ENCODE assay signal across 1 cellular context in the genomic region with DNA sequence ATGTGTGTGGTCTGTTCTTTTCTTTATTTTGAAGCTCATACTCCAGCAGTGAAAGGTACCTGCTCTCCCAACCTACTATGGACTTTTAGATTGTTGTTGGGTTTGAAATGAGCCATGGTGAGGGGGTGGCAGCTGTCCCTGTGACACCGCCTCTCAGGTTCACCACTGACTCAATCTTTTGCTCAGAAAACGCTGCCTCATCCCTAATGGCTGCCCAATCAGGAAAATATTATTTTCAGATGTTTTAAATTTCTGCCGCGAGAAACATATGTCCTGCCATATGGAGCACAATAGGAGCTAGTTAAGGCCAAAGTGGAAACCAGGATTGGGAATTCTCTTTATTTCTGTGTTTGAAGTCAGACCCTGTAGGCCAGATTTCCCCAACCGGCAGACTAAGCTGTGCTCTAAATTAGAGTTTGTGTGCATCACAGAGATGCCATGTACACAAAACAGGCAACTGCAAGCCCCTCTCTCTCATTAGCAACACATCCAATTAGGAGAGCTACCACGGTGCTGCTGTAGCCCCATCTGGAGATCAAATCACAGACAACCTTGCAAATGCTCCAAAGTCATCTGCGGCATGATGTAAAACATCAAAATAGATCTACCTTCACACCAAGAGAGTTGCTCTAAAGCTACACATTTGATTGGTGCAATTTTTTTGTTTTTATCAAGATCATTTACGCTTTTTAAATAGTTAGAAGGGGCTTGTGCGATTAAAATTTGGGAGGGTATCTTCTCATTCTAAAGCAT.
A peak's percentile ranks its signal among the peaks of the same experiment; 100 is the strongest.
TF ChIP-seq lines count a peak whose summit lies in the region.

No MANE protein-coding gene starts in this region.

TF ChIP-seq in K562, 482 proteins besides CTCF, POLR2A, EP300 and RAD21 (continued from another document):
- no peak for TF ChIP-seq CHAMP1 (IDR thresholded peaks at IDR 0.05)
- TF ChIP-seq C11orf30 (IDR thresholded peaks at IDR 0.05; ENCODE audit: low read depth): peak; percentile 34; the same call in 1 of the 2 replicates
- TF ChIP-seq SNRNP70 (optimal IDR thresholded peaks at IDR 0.05; ENCODE audit: low read depth, low read length): no peak
- TF ChIP-seq, protein P1, sequence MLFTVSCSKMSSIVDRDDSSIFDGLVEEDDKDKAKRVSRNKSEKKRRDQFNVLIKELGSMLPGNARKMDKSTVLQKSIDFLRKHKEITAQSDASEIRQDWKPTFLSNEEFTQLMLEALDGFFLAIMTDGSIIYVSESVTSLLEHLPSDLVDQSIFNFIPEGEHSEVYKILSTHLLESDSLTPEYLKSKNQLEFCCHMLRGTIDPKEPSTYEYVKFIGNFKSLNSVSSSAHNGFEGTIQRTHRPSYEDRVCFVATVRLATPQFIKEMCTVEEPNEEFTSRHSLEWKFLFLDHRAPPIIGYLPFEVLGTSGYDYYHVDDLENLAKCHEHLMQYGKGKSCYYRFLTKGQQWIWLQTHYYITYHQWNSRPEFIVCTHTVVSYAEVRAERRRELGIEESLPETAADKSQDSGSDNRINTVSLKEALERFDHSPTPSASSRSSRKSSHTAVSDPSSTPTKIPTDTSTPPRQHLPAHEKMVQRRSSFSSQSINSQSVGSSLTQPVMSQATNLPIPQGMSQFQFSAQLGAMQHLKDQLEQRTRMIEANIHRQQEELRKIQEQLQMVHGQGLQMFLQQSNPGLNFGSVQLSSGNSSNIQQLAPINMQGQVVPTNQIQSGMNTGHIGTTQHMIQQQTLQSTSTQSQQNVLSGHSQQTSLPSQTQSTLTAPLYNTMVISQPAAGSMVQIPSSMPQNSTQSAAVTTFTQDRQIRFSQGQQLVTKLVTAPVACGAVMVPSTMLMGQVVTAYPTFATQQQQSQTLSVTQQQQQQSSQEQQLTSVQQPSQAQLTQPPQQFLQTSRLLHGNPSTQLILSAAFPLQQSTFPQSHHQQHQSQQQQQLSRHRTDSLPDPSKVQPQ (CRISPR knock-in tag; IDR thresholded peaks at IDR 0.05; ENCODE audit: borderline replicate concordance): no peak
- TF ChIP-seq SOX6 (IDR thresholded peaks at IDR 0.05): no peak
- no peak for TF ChIP-seq POLR3G (IDR thresholded peaks at IDR 0.05; ENCODE audit: extremely low read depth, insufficient read length, insufficient replicate concordance)
- TF ChIP-seq ZFPM2 (CRISPR knock-in tag; IDR thresholded peaks at IDR 0.05): no peak
- no peak for TF ChIP-seq NR2C2 (CRISPR knock-in tag; IDR thresholded peaks at IDR 0.05)
- TF ChIP-seq NR2C2 (tag; IDR thresholded peaks at IDR 0.05): no peak
- peak; percentile 57; the same call in 1 of the 2 replicates for TF ChIP-seq NFE2 (IDR thresholded peaks at IDR 0.05; ENCODE audit: low read depth)
- TF ChIP-seq NONO (IDR thresholded peaks at IDR 0.05; ENCODE audit: low read depth in 2 of 2, low read length in 1 of 2): no peak
- peak; percentile 70 for TF ChIP-seq EGR1 (conservative IDR thresholded peaks at IDR 0.05)
- TF ChIP-seq, protein P2, sequence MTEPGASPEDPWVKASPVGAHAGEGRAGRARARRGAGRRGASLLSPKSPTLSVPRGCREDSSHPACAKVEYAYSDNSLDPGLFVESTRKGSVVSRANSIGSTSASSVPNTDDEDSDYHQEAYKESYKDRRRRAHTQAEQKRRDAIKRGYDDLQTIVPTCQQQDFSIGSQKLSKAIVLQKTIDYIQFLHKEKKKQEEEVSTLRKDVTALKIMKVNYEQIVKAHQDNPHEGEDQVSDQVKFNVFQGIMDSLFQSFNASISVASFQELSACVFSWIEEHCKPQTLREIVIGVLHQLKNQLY (CRISPR knock-in tag; conservative IDR thresholded peaks at IDR 0.05): no peak
- TF ChIP-seq TCF7 (IDR thresholded peaks at IDR 0.05; ENCODE audit: borderline replicate concordance): no peak
- no peak for TF ChIP-seq MAFF (IDR thresholded peaks at IDR 0.05; ENCODE audit: low read length)
- TF ChIP-seq CBFA2T2 (conservative IDR thresholded peaks at IDR 0.05): no peak
- TF ChIP-seq, protein P3, sequence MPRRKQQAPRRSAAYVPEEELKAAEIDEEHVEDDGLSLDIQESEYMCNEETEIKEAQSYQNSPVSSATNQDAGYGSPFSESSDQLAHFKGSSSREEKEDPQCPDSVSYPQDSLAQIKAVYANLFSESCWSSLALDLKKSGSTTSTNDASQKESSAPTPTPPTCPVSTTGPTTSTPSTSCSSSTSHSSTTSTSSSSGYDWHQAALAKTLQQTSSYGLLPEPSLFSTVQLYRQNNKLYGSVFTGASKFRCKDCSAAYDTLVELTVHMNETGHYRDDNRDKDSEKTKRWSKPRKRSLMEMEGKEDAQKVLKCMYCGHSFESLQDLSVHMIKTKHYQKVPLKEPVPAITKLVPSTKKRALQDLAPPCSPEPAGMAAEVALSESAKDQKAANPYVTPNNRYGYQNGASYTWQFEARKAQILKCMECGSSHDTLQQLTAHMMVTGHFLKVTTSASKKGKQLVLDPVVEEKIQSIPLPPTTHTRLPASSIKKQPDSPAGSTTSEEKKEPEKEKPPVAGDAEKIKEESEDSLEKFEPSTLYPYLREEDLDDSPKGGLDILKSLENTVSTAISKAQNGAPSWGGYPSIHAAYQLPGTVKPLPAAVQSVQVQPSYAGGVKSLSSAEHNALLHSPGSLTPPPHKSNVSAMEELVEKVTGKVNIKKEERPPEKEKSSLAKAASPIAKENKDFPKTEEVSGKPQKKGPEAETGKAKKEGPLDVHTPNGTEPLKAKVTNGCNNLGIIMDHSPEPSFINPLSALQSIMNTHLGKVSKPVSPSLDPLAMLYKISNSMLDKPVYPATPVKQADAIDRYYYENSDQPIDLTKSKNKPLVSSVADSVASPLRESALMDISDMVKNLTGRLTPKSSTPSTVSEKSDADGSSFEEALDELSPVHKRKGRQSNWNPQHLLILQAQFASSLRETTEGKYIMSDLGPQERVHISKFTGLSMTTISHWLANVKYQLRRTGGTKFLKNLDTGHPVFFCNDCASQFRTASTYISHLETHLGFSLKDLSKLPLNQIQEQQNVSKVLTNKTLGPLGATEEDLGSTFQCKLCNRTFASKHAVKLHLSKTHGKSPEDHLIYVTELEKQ (CRISPR knock-in tag; IDR thresholded peaks at IDR 0.05): no peak
- TF ChIP-seq, protein P4, sequence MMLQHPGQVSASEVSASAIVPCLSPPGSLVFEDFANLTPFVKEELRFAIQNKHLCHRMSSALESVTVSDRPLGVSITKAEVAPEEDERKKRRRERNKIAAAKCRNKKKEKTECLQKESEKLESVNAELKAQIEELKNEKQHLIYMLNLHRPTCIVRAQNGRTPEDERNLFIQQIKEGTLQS (IDR thresholded peaks at IDR 0.05): no peak
- TF ChIP-seq, protein P4 (CRISPR knock-in tag; conservative IDR thresholded peaks at IDR 0.05): no peak
- TF ChIP-seq, protein P5, sequence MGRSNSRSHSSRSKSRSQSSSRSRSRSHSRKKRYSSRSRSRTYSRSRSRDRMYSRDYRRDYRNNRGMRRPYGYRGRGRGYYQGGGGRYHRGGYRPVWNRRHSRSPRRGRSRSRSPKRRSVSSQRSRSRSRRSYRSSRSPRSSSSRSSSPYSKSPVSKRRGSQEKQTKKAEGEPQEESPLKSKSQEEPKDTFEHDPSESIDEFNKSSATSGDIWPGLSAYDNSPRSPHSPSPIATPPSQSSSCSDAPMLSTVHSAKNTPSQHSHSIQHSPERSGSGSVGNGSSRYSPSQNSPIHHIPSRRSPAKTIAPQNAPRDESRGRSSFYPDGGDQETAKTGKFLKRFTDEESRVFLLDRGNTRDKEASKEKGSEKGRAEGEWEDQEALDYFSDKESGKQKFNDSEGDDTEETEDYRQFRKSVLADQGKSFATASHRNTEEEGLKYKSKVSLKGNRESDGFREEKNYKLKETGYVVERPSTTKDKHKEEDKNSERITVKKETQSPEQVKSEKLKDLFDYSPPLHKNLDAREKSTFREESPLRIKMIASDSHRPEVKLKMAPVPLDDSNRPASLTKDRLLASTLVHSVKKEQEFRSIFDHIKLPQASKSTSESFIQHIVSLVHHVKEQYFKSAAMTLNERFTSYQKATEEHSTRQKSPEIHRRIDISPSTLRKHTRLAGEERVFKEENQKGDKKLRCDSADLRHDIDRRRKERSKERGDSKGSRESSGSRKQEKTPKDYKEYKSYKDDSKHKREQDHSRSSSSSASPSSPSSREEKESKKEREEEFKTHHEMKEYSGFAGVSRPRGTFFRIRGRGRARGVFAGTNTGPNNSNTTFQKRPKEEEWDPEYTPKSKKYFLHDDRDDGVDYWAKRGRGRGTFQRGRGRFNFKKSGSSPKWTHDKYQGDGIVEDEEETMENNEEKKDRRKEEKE (IDR thresholded peaks at IDR 0.05; ENCODE audit: borderline replicate concordance in 1 of 2, control insufficient read depth in 1 of 2, low read depth in 2 of 2, low read length in 1 of 2): no peak
- no peak for TF ChIP-seq HDAC3 (IDR thresholded peaks at IDR 0.05; ENCODE audit: borderline replicate concordance, partially characterized antibody)
- TF ChIP-seq CGGBP1 (CRISPR knock-in tag; IDR thresholded peaks at IDR 0.05): no peak
- no peak for TF ChIP-seq ZNF431 (CRISPR knock-in tag; IDR thresholded peaks at IDR 0.05)
